Comparison of ENCODE assay signal across 29 cellular contexts in genomic region chr11:227824-228223, GRCh38. TPM values are rescaled to one million over a fixed set of nuclear protein-coding genes. Genes with fewer than 3 reads are reported as not detected.
"Had no signal": no experiment of that assay in that cellular context is flagged by ENCODE, and none has a peak within 500 bp of the region (broad histone marks: within the 10 kb centered on the region; RNA-seq: fewer than 3 reads in every experiment).

No MANE protein-coding gene starts in this region.

- H3K4me1 ChIP-seq: psoas muscle, right lobe of liver, spleen had no signal

- H3K9me3 ChIP-seq: heart right ventricle, left ventricle myocardium inferior, lower lobe of right lung, neutrophil, psoas muscle, right lobe of liver, spleen had no signal

- FAIRE-seq: frontal cortex, islet of Langerhans had no signal

- H3K9me3 Mint-ChIP-seq: memory B cell; naive B cell; stimulated activated naive B cell treated with anti-CD40 and anti-IgM and Interleukin-4, amounts not matched to agents 10 μg/mL and 1 μg/mL and 100 μg/mL, for 72 hours had no signal

- DNase-seq: effector CD8-positive, alpha-beta T cell; heart right ventricle; hypothalamus; left ventricle myocardium inferior; lower lobe of right lung; midbrain; naive B cell; psoas muscle; retina; spleen; stimulated activated CD4-positive, alpha-beta T cell treated with anti-CD3 and anti-CD28 coated beads, Interleukin-15, amount 100 ng/mL, for 24 hours; stimulated activated CD4-positive, alpha-beta T cell treated with anti-CD3 and anti-CD28 coated beads, Interleukin-1b, Interleukin-23, amount 100 ng/mL, for 48 hours; stimulated activated CD4-positive, alpha-beta T cell treated with anti-CD3 and anti-CD28 coated beads, Interleukin-4, amount 100 ng/mL, for 24 hours; stimulated activated naive B cell treated with anti-CD40 and anti-IgM and Interleukin-4, amounts not matched to agents 10 μg/mL and 1 μg/mL and 100 μg/mL, for 72 hours; trophoblast cell had no signal

- H3K27ac Mint-ChIP-seq: memory B cell; stimulated activated naive B cell treated with anti-CD40 and anti-IgM and Interleukin-4, amounts not matched to agents 10 μg/mL and 1 μg/mL and 100 μg/mL, for 72 hours had no signal

- H3K27me3 ChIP-seq: dorsolateral prefrontal cortex, heart right ventricle, neutrophil, right lobe of liver, spleen had no signal

- ATAC-seq: esophagus mucosa; lower lobe of right lung; right lobe of liver; stimulated activated naive B cell treated with anti-CD40 and anti-IgM and Interleukin-4, amounts not matched to agents 10 μg/mL and 1 μg/mL and 100 μg/mL, for 72 hours had no signal

- H3K4me3 ChIP-seq: coronary artery, dorsolateral prefrontal cortex, heart right ventricle, left ventricle myocardium inferior, lower lobe of right lung, psoas muscle, right lobe of liver, spleen had no signal

- H3K27ac ChIP-seq: coronary artery, left ventricle myocardium inferior, lower lobe of right lung, neutrophil, psoas muscle, right lobe of liver, spleen had no signal

- H3K4me3 Mint-ChIP-seq: memory B cell; stimulated activated naive B cell treated with anti-CD40 and anti-IgM and Interleukin-4, amounts not matched to agents 10 μg/mL and 1 μg/mL and 100 μg/mL, for 72 hours had no signal

RNA-seq across cellular contexts. Expression of gene SCGB1C1, which starts 34.9 kb away (rescaled TPM):
- total RNA-seq: chondrocyte, dorsolateral prefrontal cortex, esophagus mucosa, fibroblast of lung, frontal cortex, heart right ventricle, left ventricle myocardium inferior, lower lobe of right lung, osteoblast, psoas muscle, right lobe of liver, skeletal muscle tissue, spleen, urinary bladder had no signal
- polyA plus RNA-seq: fibroblast of lung, heart right ventricle, neural cell, psoas muscle, spleen, urinary bladder had no signal
